Comparison of ENCODE assay signal across 19 cellular contexts in the genomic region with DNA sequence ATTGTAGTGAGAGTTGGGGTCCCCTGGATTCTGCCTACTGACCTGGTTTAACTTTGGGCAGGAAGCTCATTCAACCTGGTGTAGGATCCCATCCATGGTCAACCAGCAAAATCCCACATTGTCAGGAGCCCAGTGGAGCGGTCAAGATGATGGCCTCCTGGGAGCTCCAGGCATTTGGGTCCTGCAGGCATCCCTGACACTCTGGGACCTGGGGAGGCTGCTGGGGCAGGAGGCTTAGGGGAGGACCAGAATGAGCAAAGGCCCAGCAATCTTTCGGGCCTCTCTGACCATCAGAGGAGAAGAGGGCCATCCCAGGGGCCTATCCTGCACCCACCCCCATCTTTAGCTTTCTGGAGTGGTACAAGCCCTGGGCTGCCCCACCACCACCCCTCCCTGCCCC.
DNase-seq lines count a peak whose midpoint lies in the region; ATAC-seq and TF ChIP-seq lines count a peak whose summit lies in the region.
"Had no signal": no experiment of that assay in that cellular context is flagged by ENCODE, and none has a peak within 500 bp of the region (broad histone marks: within the 10 kb centered on the region; RNA-seq: fewer than 3 reads in every experiment).

No MANE protein-coding gene starts in this region.

- no peaks in the 10 kb centered on the region for H3K4me1 ChIP-seq in osteoblast (ENCODE audit: insufficient read depth, low read length)
- no peaks in the 10 kb centered on the region for H3K4me1 ChIP-seq in spleen
- H3K4me1 ChIP-seq: BLaER1, HAP-1 had no signal

- 83 to 100% (median 96%) methylated on average over 2 of the region's 2 CpGs for WGBS in spleen, 5 donors

- DNase-seq in cardiac septum (ENCODE audit: low spot score) (peak; percentile 63), left ventricle myocardium superior (no peak), mesenteric fat pad (ENCODE audit: low spot score) (peak; percentile 59), osteoblast (ENCODE audit: insufficient read length, low spot score, missing footprints) (peak; percentile 18), spleen (peak; percentile 51), DMS 273 (lab: John Stamatoyannopoulos, UW; ENCODE audit: unreplicated experiment) (no peak), GDM1 (lab: John Stamatoyannopoulos, UW) (no peak)
- DNase-seq in stimulated activated naive B cell treated with anti-CD40 and anti-IgM and Interleukin-4, amounts not matched to agents 10 μg/mL and 1 μg/mL and 100 μg/mL, for 72 hours: no peak
- DNase-seq: CD4-positive, alpha-beta T cell; CD8-positive, alpha-beta memory T cell; DMS53; DMS79 treated with DMSO at 0.1 percent for 48 hours; GOT3; HFFc6 had no signal

- no peak overlapping the region for H3K4me3 Mint-ChIP-seq in stimulated activated naive B cell treated with anti-CD40 and anti-IgM and Interleukin-4, amounts not matched to agents 10 μg/mL and 1 μg/mL and 100 μg/mL, for 72 hours
- H3K4me3 Mint-ChIP-seq: B cell; CD4-positive, alpha-beta T cell; CD8-positive, alpha-beta memory T cell; HFFc6 had no signal

- H3K27ac Mint-ChIP-seq in stimulated activated naive B cell treated with anti-CD40 and anti-IgM and Interleukin-4, amounts not matched to agents 10 μg/mL and 1 μg/mL and 100 μg/mL, for 72 hours: no peak overlapping the region
- H3K27ac Mint-ChIP-seq: B cell; CD4-positive, alpha-beta T cell; CD8-positive, alpha-beta memory T cell; HFFc6 had no signal

- H3K4me3 ChIP-seq in osteoblast (ENCODE audit: insufficient read depth, low read length) (no peak overlapping the region), spleen (no peak overlapping the region)
- H3K4me3 ChIP-seq: BLaER1, HAP-1 had no signal

- no peaks in the 10 kb centered on the region for H3K36me3 ChIP-seq in osteoblast (ENCODE audit: insufficient read depth, low read length)
- no peaks in the 10 kb centered on the region for H3K36me3 ChIP-seq in spleen
- H3K36me3 ChIP-seq: BLaER1, HAP-1 had no signal

- no peaks in the 10 kb centered on the region for H3K9me3 Mint-ChIP-seq in stimulated activated naive B cell treated with anti-CD40 and anti-IgM and Interleukin-4, amounts not matched to agents 10 μg/mL and 1 μg/mL and 100 μg/mL, for 72 hours
- H3K9me3 Mint-ChIP-seq: CD4-positive, alpha-beta T cell; CD8-positive, alpha-beta memory T cell; HFFc6 had no signal

- H4K20me1 ChIP-seq in osteoblast (ENCODE audit: insufficient read depth, low read length): no peaks in the 10 kb centered on the region
- H4K20me1 ChIP-seq: BLaER1 had no signal

- no peak for ATAC-seq in left ventricle myocardium superior
- ATAC-seq in stimulated activated naive B cell treated with anti-CD40 and anti-IgM and Interleukin-4, amounts not matched to agents 10 μg/mL and 1 μg/mL and 100 μg/mL, for 72 hours (replicated peaks): no peak

- no peak overlapping the region for H3K27ac ChIP-seq in osteoblast (ENCODE audit: low read depth, low read length)
- H3K27ac ChIP-seq in spleen: no peak overlapping the region
- H3K27ac ChIP-seq: 22Rv1, BLaER1, C4-2B had no signal

- H3K79me2 ChIP-seq in osteoblast (ENCODE audit: insufficient read depth, low read length): no peaks in the 10 kb centered on the region

- H3K36me3 Mint-ChIP-seq in stimulated activated naive B cell treated with anti-CD40 and anti-IgM and Interleukin-4, amounts not matched to agents 10 μg/mL and 1 μg/mL and 100 μg/mL, for 72 hours: no peaks in the 10 kb centered on the region
- H3K36me3 Mint-ChIP-seq: CD8-positive, alpha-beta memory T cell had no signal

- intact Hi-C loops in cardiac septum (cut with DNase I): no loop called here
- intact Hi-C loops in left ventricle myocardium superior (cut with micrococcal nuclease): no loop called here
- intact Hi-C loops in spleen (cut with DNase I; ENCODE audit: low total_unique reads): no loop called here

- no peak overlapping the region for H2AFZ ChIP-seq in osteoblast (ENCODE audit: low read length)

- no peak for TF ChIP-seq POLR2A in spleen (IDR thresholded peaks at IDR 0.05)

- TF ChIP-seq CTCF in osteoblast (IDR thresholded peaks at IDR 0.05; ENCODE audit: extremely low read depth, low read depth, low read length) (no peak), spleen (IDR thresholded peaks at IDR 0.05 in 8 of 11, conservative IDR thresholded peaks at IDR 0.05 in 3 of 11) (no peak)

- H3K4me2 ChIP-seq in osteoblast (ENCODE audit: insufficient read depth, low read length): no peak overlapping the region
- H3K4me2 ChIP-seq: BLaER1 had no signal

- peaks cover 13% of the 10 kb centered on the region in 2 donors for H3K27me3 Mint-ChIP-seq in stimulated activated naive B cell treated with anti-CD40 and anti-IgM and Interleukin-4, amounts not matched to agents 10 μg/mL and 1 μg/mL and 100 μg/mL, for 72 hours
- H3K27me3 Mint-ChIP-seq: CD4-positive, alpha-beta T cell had no signal

- no peaks in the 10 kb centered on the region for H3K4me1 Mint-ChIP-seq in stimulated activated naive B cell treated with anti-CD40 and anti-IgM and Interleukin-4, amounts not matched to agents 10 μg/mL and 1 μg/mL and 100 μg/mL, for 72 hours
- H3K4me1 Mint-ChIP-seq: B cell; CD8-positive, alpha-beta memory T cell had no signal

- H3K9me3 ChIP-seq in osteoblast (ENCODE audit: low read depth, low read length) (no peaks in the 10 kb centered on the region), spleen (no peaks in the 10 kb centered on the region)
- H3K9me3 ChIP-seq: BLaER1, HAP-1 had no signal

- H3K27me3 ChIP-seq in osteoblast (ENCODE audit: insufficient read depth, low read length) (peaks cover 13% of the 10 kb centered on the region), spleen (replicated peaks in 1 of 7) (no peaks in the 10 kb centered on the region)
- H3K27me3 ChIP-seq: BLaER1 had no signal

Comparison
In these comparisons a context has a peak if more than half of its experiments do, and no peak if none do; other contexts are left out.
1. DNase-seq: peak in cardiac septum (single experiment), mesenteric fat pad (single experiment), osteoblast (single experiment) and spleen (single experiment); none in left ventricle myocardium superior (single experiment), DMS 273 (single experiment), stimulated activated naive B cell treated with anti-CD40 and anti-IgM and Interleukin-4, amounts not matched to agents 10 μg/mL and 1 μg/mL and 100 μg/mL, for 72 hours (single experiment) and GDM1 (single experiment).